Comparison of ENCODE assay signal across 12 cellular contexts in the genomic region with DNA sequence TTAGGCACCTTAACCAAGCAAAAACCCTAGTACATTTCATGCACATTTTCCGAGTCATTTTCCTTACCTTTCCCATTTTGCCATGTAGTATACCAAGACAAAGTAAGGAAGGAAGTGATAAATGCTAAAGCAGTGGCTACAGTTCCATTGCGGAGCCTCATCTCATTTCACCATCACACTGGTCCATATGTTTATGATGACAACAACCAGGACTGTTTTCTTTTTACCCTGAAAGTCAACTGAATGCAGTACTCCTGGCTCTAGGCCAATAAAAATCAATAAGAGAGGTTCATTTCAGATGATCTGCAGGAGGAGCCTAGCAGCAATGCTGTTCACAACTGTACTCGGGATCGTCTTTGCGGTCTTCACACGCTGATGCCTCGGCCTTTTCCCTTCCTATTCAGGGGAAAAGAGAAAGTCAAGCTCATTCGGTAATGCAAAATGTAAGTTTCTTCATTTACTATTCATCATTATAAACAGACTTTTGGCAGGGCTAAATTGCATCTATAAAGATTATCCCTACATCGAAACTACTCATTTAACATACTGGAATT. TPM values are rescaled to one million over a fixed set of nuclear protein-coding genes. Genes with fewer than 3 reads are reported as not detected.
DNase-seq lines count a peak whose midpoint lies in the region; ATAC-seq, FAIRE-seq and TF ChIP-seq lines count a peak whose summit lies in the region.
"Had no signal": no experiment of that assay in that cellular context is flagged by ENCODE, and none has a peak within 500 bp of the region (broad histone marks: within the 10 kb centered on the region; RNA-seq: fewer than 3 reads in every experiment).

No MANE protein-coding gene starts in this region.

- peaks cover 55 to 84% (median 60%) of the 10 kb centered on the region in 4 donors for H3K4me1 Mint-ChIP-seq in CD4-positive, alpha-beta memory T cell
- H3K4me1 Mint-ChIP-seq in activated CD8-positive, alpha-beta T cell treated with anti-CD3 and anti-CD28 coated beads, Interleukin-2, amount 10 ng/mL, durations not matched to agents 7 days and 5 days (ENCODE audit: low read depth), result peaks cover 63% of the 10 kb centered on the region
- peaks cover 21% of the 10 kb centered on the region for H3K4me1 Mint-ChIP-seq in WTC11

- H3K9me3 Mint-ChIP-seq in CD4-positive, alpha-beta memory T cell, result peaks cover 0 to 3% (median 0%) of the 10 kb centered on the region in 8 donors
- no peaks in the 10 kb centered on the region for H3K9me3 Mint-ChIP-seq in activated CD8-positive, alpha-beta T cell treated with anti-CD3 and anti-CD28 coated beads, Interleukin-2, amount 10 ng/mL, durations not matched to agents 7 days and 5 days (ENCODE audit: insufficient read depth)
- no peaks in the 10 kb centered on the region for H3K9me3 Mint-ChIP-seq in WTC11

- DNase-seq in CD4-positive, alpha-beta memory T cell, result peak in 1 of 5 donors; percentile 21
- DNase-seq in DND-41 (no peak), kidney (no peak), HCEC 1CT (no peak), WTC11 (ENCODE audit: low spot score) (no peak)
- no peak for DNase-seq in activated CD8-positive, alpha-beta T cell treated with anti-CD3 and anti-CD28 coated beads, Interleukin-2, amount 10 ng/mL, durations not matched to agents 7 days and 5 days
- DNase-seq: activated CD4-positive, CD25-positive, alpha-beta regulatory T cell treated with anti-CD3 and anti-CD28 coated beads, Interleukin-2, amount 50 U/mL, for 72 hours; foreskin melanocyte; islet precursor cell; tibial artery had no signal

- no peaks in the 10 kb centered on the region for H3K27me3 ChIP-seq in CD4-positive, alpha-beta memory T cell (ENCODE audit: insufficient read depth, low read length)
- no peaks in the 10 kb centered on the region for H3K27me3 ChIP-seq in DND-41 (ENCODE audit: insufficient read depth, low read length, poor library complexity)
- H3K27me3 ChIP-seq: tibial artery had no signal

- peak overlapping the region; percentile 59 to 92 (median 87) for H3K27ac Mint-ChIP-seq in CD4-positive, alpha-beta memory T cell
- H3K27ac Mint-ChIP-seq in activated CD8-positive, alpha-beta T cell treated with anti-CD3 and anti-CD28 coated beads, Interleukin-2, amount 10 ng/mL, durations not matched to agents 7 days and 5 days, result peak overlapping the region; percentile 73
- H3K27ac Mint-ChIP-seq in WTC11, result no peak overlapping the region
- H3K27ac Mint-ChIP-seq: nephron had no signal

- intact Hi-C loops in CD4-positive, alpha-beta memory T cell (cut with micrococcal nuclease), result loop anchor here (5.0 kb wide), 2 partner anchors 34 to 279 kb away; no protein-coding TSS in a partner anchor
- intact Hi-C loops in kidney (cut with DNase I), result no loop called here

- H3K79me2 ChIP-seq in DND-41 (ENCODE audit: insufficient read depth, low read length), result peaks cover 95% of the 10 kb centered on the region

- peaks cover 7% of the 10 kb centered on the region for H3K36me3 ChIP-seq in CD4-positive, alpha-beta memory T cell (ENCODE audit: insufficient read depth, low read length)
- H3K36me3 ChIP-seq in DND-41 (ENCODE audit: insufficient read depth, low read length), result peaks cover 47% of the 10 kb centered on the region
- H3K36me3 ChIP-seq in kidney (ENCODE audit: control insufficient read depth in 1 of 2, insufficient read depth in 2 of 2, low read length in 2 of 2), result peaks cover 0 to 4% of the 10 kb centered on the region in 2 donors

- no peaks in the 10 kb centered on the region for H3K9me3 ChIP-seq in CD4-positive, alpha-beta memory T cell (ENCODE audit: control insufficient read depth in 1 of 2, low read length in 2 of 2)
- H3K9me3 ChIP-seq in DND-41 (ENCODE audit: insufficient read depth, low read length, severe bottlenecking), result no peaks in the 10 kb centered on the region
- no peaks in the 10 kb centered on the region for H3K9me3 ChIP-seq in kidney (ENCODE audit: control insufficient read depth in 1 of 2, low read length in 2 of 2)
- H3K9me3 ChIP-seq: tibial artery had no signal

- POLR2A ChIA-PET in CD4-positive, alpha-beta memory T cell (lab: Charles Lee; ENCODE audit: partially characterized antibody), result interaction anchor here (0.8 to 16.8 kb wide), 11 partner anchors 9 to 101 kb away, joined by 3 to 565 read pairs (median 26); no protein-coding TSS in a partner anchor
- POLR2A ChIA-PET in activated CD8-positive, alpha-beta T cell treated with anti-CD3 and anti-CD28 coated beads, Interleukin-2, amount 10 ng/mL, durations not matched to agents 7 days and 5 days (lab: Charles Lee), result interaction anchor here (5.5 to 10.1 kb wide), 2 partner anchors 46 to 63 kb away, joined by 38 to 128 read pairs; no protein-coding TSS in a partner anchor
- POLR2A ChIA-PET in WTC11 (lab: Charles Lee), result no interaction called here

- FAIRE-seq in kidney (lab: Jason Lieb, UNC), result no peak

- H3K27me3 Mint-ChIP-seq in CD4-positive, alpha-beta memory T cell, result no peaks in the 10 kb centered on the region
- no peaks in the 10 kb centered on the region for H3K27me3 Mint-ChIP-seq in activated CD8-positive, alpha-beta T cell treated with anti-CD3 and anti-CD28 coated beads, Interleukin-2, amount 10 ng/mL, durations not matched to agents 7 days and 5 days (ENCODE audit: low read depth)
- peaks cover 31% of the 10 kb centered on the region for H3K27me3 Mint-ChIP-seq in WTC11 (ENCODE audit: low read depth)

- no peak overlapping the region for H2AFZ ChIP-seq in DND-41 (ENCODE audit: low read depth, low read length)

- peak overlapping the region; percentile 28; the same call in 1 of the 2 replicates for H3K4me2 ChIP-seq in DND-41 (ENCODE audit: insufficient read depth, low read length)

- peak overlapping the region; percentile 80 for H3K27ac ChIP-seq in CD4-positive, alpha-beta memory T cell (ENCODE audit: low read depth, low read length)
- no peak overlapping the region for H3K27ac ChIP-seq in DND-41 (ENCODE audit: low read length)
- H3K27ac ChIP-seq in kidney (ENCODE audit: low read depth in 2 of 2, low read length in 2 of 2), result no peak overlapping the region

- CTCF ChIA-PET in CD4-positive, alpha-beta memory T cell (lab: Charles Lee; ENCODE audit: partially characterized antibody), result interaction anchor here (1.0 to 1.7 kb wide), 5 partner anchors 10 to 98 kb away, joined by 3 to 4 read pairs (median 4); no protein-coding TSS in a partner anchor
- CTCF ChIA-PET in activated CD8-positive, alpha-beta T cell treated with anti-CD3 and anti-CD28 coated beads, Interleukin-2, amount 10 ng/mL, durations not matched to agents 7 days and 5 days (lab: Charles Lee), result interaction anchor here (1.0 to 11.2 kb wide), 6 partner anchors 17 to 77 kb away, joined by 3 to 67 read pairs (median 3); no protein-coding TSS in a partner anchor
- CTCF ChIA-PET in WTC11 (lab: Charles Lee), result interaction anchor here (2.6 kb wide), 1 partner anchor 77 kb away, joined by 9 read pairs; no protein-coding TSS in a partner anchor

- peaks cover 45 to 67% of the 10 kb centered on the region in 2 donors for H3K36me3 Mint-ChIP-seq in CD4-positive, alpha-beta memory T cell
- peaks cover 60% of the 10 kb centered on the region for H3K36me3 Mint-ChIP-seq in activated CD8-positive, alpha-beta T cell treated with anti-CD3 and anti-CD28 coated beads, Interleukin-2, amount 10 ng/mL, durations not matched to agents 7 days and 5 days (ENCODE audit: low read depth)
- H3K36me3 Mint-ChIP-seq in WTC11, result no peaks in the 10 kb centered on the region

- no peak overlapping the region for H3K9ac ChIP-seq in DND-41 (ENCODE audit: low read depth, low read length)
- no peak overlapping the region for H3K9ac ChIP-seq in kidney (ENCODE audit: low read length in 2 of 2)

- peaks cover 21% of the 10 kb centered on the region for H4K20me1 ChIP-seq in DND-41 (ENCODE audit: insufficient read depth, low read length)

- peak overlapping the region; percentile 77 to 94 (median 91) for H3K4me3 Mint-ChIP-seq in CD4-positive, alpha-beta memory T cell
- H3K4me3 Mint-ChIP-seq in activated CD8-positive, alpha-beta T cell treated with anti-CD3 and anti-CD28 coated beads, Interleukin-2, amount 10 ng/mL, durations not matched to agents 7 days and 5 days, result peak overlapping the region; percentile 92
- H3K4me3 Mint-ChIP-seq in WTC11, result no peak overlapping the region
- H3K4me3 Mint-ChIP-seq: nephron had no signal

- H3K4me3 ChIP-seq in CD4-positive, alpha-beta memory T cell (ENCODE audit: low read length in 2 of 2), result peak overlapping the region in 1 of 2 donors; percentile 50
- H3K4me3 ChIP-seq in DND-41 (ENCODE audit: low read depth in 1 of 2, low read length in 2 of 2) (no peak overlapping the region; a peak in 1 of 4 replicates), kidney (ENCODE audit: low read length in 2 of 2) (peak overlapping the region; percentile 0 to 33)
- H3K4me3 ChIP-seq: tibial artery had no signal

- ATAC-seq in DND-41 (ENCODE audit: insufficient read depth, low read depth) (no peak), GM21423 (IDR thresholded peaks at IDR 0.05; ENCODE audit: unreplicated experiment) (no peak), WTC11 (no peak)
- no peak for ATAC-seq in activated CD8-positive, alpha-beta T cell treated with anti-CD3 and anti-CD28 coated beads, Interleukin-2, amount 10 ng/mL, durations not matched to agents 7 days and 5 days

- no peak for TF ChIP-seq CTCF in DND-41 (IDR thresholded peaks at IDR 0.05; ENCODE audit: borderline replicate concordance, extremely low read depth, low read length, poor library complexity, severe bottlenecking)
- TF ChIP-seq CTCF in kidney (IDR thresholded peaks at IDR 0.05; ENCODE audit: borderline replicate concordance, extremely low read depth, insufficient read depth), result no peak
- no peak for TF ChIP-seq CTCF in WTC11 (IDR thresholded peaks at IDR 0.05)

- peaks cover 77% of the 10 kb centered on the region for H3K4me1 ChIP-seq in CD4-positive, alpha-beta memory T cell (ENCODE audit: insufficient read depth, low read length)
- H3K4me1 ChIP-seq in DND-41 (ENCODE audit: insufficient read depth, low read length), result peaks cover 51% of the 10 kb centered on the region
- peaks cover 6 to 14% of the 10 kb centered on the region in 2 donors for H3K4me1 ChIP-seq in kidney (ENCODE audit: control insufficient read depth in 1 of 2, insufficient read depth in 1 of 2, low read depth in 1 of 2, low read length in 2 of 2)

RNA-seq across cellular contexts. Expression of gene MGAT4A, which starts 4.7 kb away (rescaled TPM):
- total RNA-seq in CD4-positive, alpha-beta memory T cell, result 100 to 1,000 TPM; 256 to 270 TPM
- 100 to 1,000 TPM; 223 to 336 TPM for polyA plus RNA-seq in CD4-positive, alpha-beta memory T cell
- total RNA-seq in activated CD8-positive, alpha-beta T cell treated with anti-CD3 and anti-CD28 coated beads, Interleukin-2, amount 10 ng/mL, durations not matched to agents 7 days and 5 days, result 10 to 100 TPM; 73.4 to 76.2 TPM
- total RNA-seq in kidney, result 101 TPM
- 23.5 TPM for polyA plus RNA-seq in kidney (ENCODE audit: insufficient read depth, low read depth, low replicate concordance)
- total RNA-seq in WTC11 (2021), result 6.2 to 7.7 TPM (median 6.7 TPM) in 3 replicates

Comparison
In these comparisons a context has a peak if more than half of its experiments do, and no peak if none do; other contexts are left out.
1. H3K4me3 ChIP-seq: peak in kidney (2 of 2); none in DND-41 (0 of 2).